8 cellular contexts compared by ENCODE assay signal in the genomic region with DNA sequence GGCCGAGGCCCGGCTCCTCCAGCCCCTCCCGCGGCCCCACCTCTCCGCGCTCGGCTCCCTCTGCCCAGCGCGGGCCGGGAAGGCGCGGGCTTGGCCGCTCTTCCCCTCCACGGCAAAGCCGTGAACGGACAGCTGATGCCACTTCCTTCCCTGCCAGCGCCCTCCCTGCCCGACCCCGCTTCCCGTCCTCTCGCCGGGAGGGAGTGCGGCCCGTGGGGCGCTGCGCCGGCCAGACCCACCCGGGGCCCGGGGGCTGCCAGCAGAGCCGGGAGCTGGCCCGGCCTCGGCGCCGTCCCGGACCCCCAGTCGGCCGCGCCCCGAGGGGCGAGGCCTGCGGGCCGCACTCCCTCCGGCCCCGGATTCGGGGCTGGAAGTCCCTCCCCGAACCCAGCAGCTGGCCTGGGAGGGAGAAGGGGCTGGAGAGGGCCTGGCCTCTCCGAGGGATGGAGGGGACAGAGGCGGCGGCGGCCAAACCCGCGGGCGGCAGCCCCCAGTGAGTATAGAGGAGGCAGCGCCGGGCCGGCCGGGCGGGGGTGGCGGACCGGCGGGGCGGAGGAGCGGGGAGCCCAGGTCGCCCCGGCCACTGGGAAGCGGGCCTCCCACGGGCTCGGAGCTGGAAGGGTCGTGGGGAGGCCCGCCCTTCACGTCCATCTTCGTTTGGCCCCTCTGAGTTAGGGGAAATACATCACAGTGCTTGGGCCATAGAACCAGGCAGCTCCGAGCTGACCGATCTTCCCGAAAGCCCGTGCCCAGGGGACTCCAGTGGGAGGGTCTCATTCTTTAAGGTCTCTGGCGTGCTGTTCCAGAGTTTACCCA. TPM values are rescaled to one million over a fixed set of nuclear protein-coding genes. Genes with fewer than 3 reads are reported as not detected.
DNase-seq lines count a peak whose midpoint lies in the region; TF ChIP-seq lines count a peak whose summit lies in the region.

A gene with protein sequence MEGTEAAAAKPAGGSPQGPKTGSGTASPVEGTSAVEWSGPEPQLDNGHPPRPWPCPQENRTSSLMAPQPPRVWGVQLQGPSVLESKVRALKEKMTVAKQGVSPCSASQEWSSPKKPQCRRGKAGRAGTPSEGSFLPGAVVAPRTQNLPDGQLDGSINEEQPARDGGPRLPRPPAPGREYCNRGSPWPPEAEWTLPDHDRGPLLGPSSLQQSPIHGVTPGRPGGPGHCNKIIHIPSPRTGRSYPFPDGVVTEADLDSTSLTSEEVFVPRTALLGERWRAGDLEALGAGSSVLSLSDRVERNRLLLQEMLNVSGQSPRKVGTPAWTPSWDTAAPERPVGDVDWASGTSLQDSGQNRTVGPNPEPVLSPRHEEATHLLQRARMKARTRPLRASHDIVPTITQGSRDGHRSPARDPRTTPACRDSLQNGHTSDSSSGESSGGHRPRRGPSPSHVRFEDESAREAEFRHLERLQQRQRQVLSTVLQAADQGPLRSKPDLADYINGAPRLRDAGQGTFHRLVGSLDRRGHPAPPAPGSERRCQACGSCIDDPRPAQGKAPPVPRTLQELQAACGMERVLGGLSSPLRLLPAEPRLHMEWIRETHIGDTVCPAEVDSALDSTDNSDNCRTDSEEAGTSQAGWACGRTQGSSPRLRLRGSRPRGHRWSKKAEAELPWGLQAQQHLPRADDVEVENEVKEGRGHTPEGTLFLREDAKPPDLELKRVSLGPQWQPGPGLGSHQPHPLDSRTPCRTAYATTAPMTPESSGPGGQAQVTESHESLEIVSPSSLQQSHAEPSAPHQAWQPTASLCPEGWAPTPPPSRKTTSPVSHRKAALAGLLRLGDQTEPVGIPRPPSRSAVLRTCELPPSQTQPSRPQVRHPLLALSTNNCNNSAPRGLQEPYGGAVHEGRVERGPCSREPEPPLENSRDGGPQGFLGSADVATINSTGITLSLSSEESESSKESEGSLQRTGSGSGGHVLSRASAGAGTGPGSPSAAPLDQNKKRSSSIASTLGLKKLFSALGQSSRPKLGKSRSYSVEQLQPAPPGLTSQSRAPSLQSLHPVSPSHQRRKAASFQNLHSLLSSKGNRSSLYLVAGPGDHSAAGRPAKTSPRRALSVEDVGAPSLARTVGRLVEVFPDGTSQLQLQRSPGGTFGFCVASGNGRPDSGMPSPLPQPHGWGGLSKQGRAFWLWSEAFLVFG (plus strand): TSS at position 97 of the 816 bp plus-strand sequence. CDS start 347 bp downstream, at position 444.

- H3K4me1 ChIP-seq in endocrine pancreas (ENCODE audit: control insufficient read depth, insufficient read depth, low read length) (peaks cover 5% of the 10 kb centered on the region), tibial artery (peaks cover 0 to 31% (median 14%) of the 10 kb centered on the region in 4 donors)

- H3K9ac ChIP-seq in endocrine pancreas (ENCODE audit: control insufficient read depth, insufficient read depth, low read length): peak within 1 kb of the TSS; percentile 61

- H3K36me3 ChIP-seq in endocrine pancreas (ENCODE audit: control insufficient read depth, insufficient read depth, low read length): no peaks in the 10 kb centered on the region
- H3K36me3 ChIP-seq in tibial artery: peaks cover 0 to 21% (median 15%) of the 10 kb centered on the region in 3 donors

- H3K4me3 ChIP-seq in GM12875 (ENCODE audit: low read depth, low read length): peak within 1 kb of the TSS; percentile 55
- H3K4me3 ChIP-seq in NB4 (ENCODE audit: low read depth, low read length): no peak within 1 kb of the TSS
- peak within 1 kb of the TSS; percentile 16 for H3K4me3 ChIP-seq in endocrine pancreas (ENCODE audit: control insufficient read depth, insufficient read depth, low read length)
- peak within 1 kb of the TSS; percentile 80 to 89 for H3K4me3 ChIP-seq in tibial artery

- intact Hi-C loops in tibial artery (cut with DNase I; ENCODE audit: low total_unique reads): no loop called here

- H3K9me3 ChIP-seq in endocrine pancreas (ENCODE audit: control insufficient read depth, low read length): no peaks in the 10 kb centered on the region
- H3K9me3 ChIP-seq in tibial artery: no peaks in the 10 kb centered on the region

- H3K27ac ChIP-seq in tibial artery: peak within 1 kb of the TSS; percentile 93

- TF ChIP-seq CTCF in GM12875 (IDR thresholded peaks at IDR 0.05; ENCODE audit: borderline replicate concordance, insufficient read depth, low read depth, low read length): no peak
- TF ChIP-seq CTCF in NB4 (IDR thresholded peaks at IDR 0.05; ENCODE audit: low read depth, low read length): no peak
- TF ChIP-seq CTCF in tibial artery (IDR thresholded peaks at IDR 0.05): no peak

- no peak for TF ChIP-seq POLR2A in NB4 (IDR thresholded peaks at IDR 0.05; ENCODE audit: extremely low read depth, insufficient read length)

- DNase-seq in NB4 (ENCODE audit: low read depth): peak; percentile 30
- DNase-seq in medulla oblongata (ENCODE audit: extremely low spot score): peak; percentile 35
- DNase-seq in tibial artery: peak; percentile 36 to 73
- no peak for DNase-seq in mucosa of gallbladder (ENCODE audit: low spot score)
- DNase-seq in effector CD8-positive, alpha-beta T cell (lab: John Stamatoyannopoulos, UW): no peak
- no peak for DNase-seq in activated gamma-delta T cell treated with Interleukin-2 at 50 U/mL for 16 hours

- no peaks in the 10 kb centered on the region for H3K27me3 ChIP-seq in endocrine pancreas (ENCODE audit: control insufficient read depth, insufficient read depth, low read length)
- no peaks in the 10 kb centered on the region for H3K27me3 ChIP-seq in tibial artery

RNA-seq across cellular contexts. Expression of the gene that starts here (rescaled TPM):
- total RNA-seq in mucosa of gallbladder: 7.7 TPM

Comparison
In these comparisons a context has a peak if more than half of its experiments do, and no peak if none do; other contexts are left out.
1. DNase-seq: peak in NB4 (single experiment), medulla oblongata (single experiment) and tibial artery (2 of 2); none in mucosa of gallbladder (single experiment), effector CD8-positive, alpha-beta T cell (single experiment) and activated gamma-delta T cell treated with Interleukin-2 at 50 U/mL for 16 hours (single experiment).